ENCODE assay signal across 12 cellular contexts in the genomic region with DNA sequence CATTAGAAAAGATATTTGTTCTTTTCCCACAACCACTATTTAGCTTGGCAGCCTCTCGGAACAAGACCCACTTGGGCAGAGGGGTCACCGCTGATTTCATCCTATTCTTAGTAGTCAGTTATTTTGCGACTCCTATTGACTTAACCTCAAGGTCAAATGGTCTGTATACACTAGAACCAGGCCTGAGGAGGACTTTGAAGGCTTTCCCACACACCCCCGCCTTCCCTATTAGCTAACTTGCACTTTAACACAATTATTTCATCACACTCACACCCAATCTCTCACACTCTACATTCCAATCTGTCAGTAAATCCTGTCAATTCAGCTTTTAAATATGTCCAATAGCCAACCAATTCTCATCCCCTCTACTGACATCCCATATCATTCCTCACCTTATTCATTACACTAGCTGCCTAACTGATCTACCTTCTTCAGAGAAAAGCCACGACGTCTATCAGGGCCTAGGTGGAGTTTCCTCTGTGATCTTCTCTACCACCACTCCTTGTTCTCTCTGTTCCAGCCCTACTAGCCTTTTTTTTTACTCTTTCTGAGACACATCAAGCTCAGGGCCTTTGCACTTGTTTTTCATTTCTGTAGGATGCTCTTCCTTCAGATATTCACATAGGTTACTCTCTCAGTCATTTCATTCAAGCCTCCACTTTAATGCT. TPM values are rescaled to one million over a fixed set of nuclear protein-coding genes. Genes with fewer than 3 reads are reported as not detected.
A peak's percentile ranks its signal among the peaks of the same experiment; 100 is the strongest.
DNase-seq lines count a peak whose midpoint lies in the region; ATAC-seq, FAIRE-seq and TF ChIP-seq lines count a peak whose summit lies in the region.
"Had no signal": no experiment of that assay in that cellular context is flagged by ENCODE, and none has a peak within 500 bp of the region (broad histone marks: within the 10 kb centered on the region; RNA-seq: fewer than 3 reads in every experiment).

No MANE protein-coding gene starts in this region.

- H3K27ac Mint-ChIP-seq in activated B cell treated with CpG ODN at 0.5 μM for 24 hours: peak overlapping the region; percentile 25
- H3K27ac Mint-ChIP-seq in endothelial cell (ENCODE audit: unreplicated experiment): no peak overlapping the region

- H3K36me3 Mint-ChIP-seq in activated B cell treated with CpG ODN at 0.5 μM for 24 hours (ENCODE audit: low read depth): peaks cover 3% of the 10 kb centered on the region
- peaks cover 5% of the 10 kb centered on the region for H3K36me3 Mint-ChIP-seq in endothelial cell (ENCODE audit: low read depth, unreplicated experiment)

- intact Hi-C loops in activated B cell treated with CpG ODN at 0.5 μM for 24 hours (cut with micrococcal nuclease): loop anchor here (2.0 kb wide), 1 partner anchor 181 kb away; a partner anchor contains a TSS
- intact Hi-C loops in pancreas (cut with DNase I): loop anchor here in 1 of 3 donors (10.0 kb wide), 1 partner anchor 171 kb away; no protein-coding TSS in a partner anchor

- no peaks in the 10 kb centered on the region for H3K9me3 Mint-ChIP-seq in activated B cell treated with CpG ODN at 0.5 μM for 24 hours
- H3K9me3 Mint-ChIP-seq in endothelial cell (ENCODE audit: unreplicated experiment): no peaks in the 10 kb centered on the region

- H3K9me3 ChIP-seq in pancreas: no peaks in the 10 kb centered on the region
- H3K9me3 ChIP-seq: MG63 had no signal

- no peaks in the 10 kb centered on the region for H3K36me3 ChIP-seq in pancreas
- H3K36me3 ChIP-seq: MG63 had no signal

- H3K4me1 Mint-ChIP-seq in activated B cell treated with CpG ODN at 0.5 μM for 24 hours (peaks cover 46% of the 10 kb centered on the region), endothelial cell (ENCODE audit: unreplicated experiment) (peaks cover 6% of the 10 kb centered on the region)

- H3K27me3 Mint-ChIP-seq in activated B cell treated with CpG ODN at 0.5 μM for 24 hours: peaks cover 2% of the 10 kb centered on the region
- peaks cover 5% of the 10 kb centered on the region for H3K27me3 Mint-ChIP-seq in endothelial cell (ENCODE audit: unreplicated experiment)

- FAIRE-seq in GM12892 (lab: Jason Lieb, UNC) (peak; percentile 84), pancreas (lab: Jason Lieb, UNC) (no peak)
- FAIRE-seq: endothelial cell of umbilical vein had no signal

- CTCF ChIA-PET in activated B cell treated with CpG ODN at 0.5 μM for 24 hours (lab: Charles Lee): interaction anchor here (2.3 kb wide), 1 partner anchor 169 kb away, joined by 21 read pairs; no protein-coding TSS in a partner anchor

- no peak for TF ChIP-seq POLR2A in GM12892 (IDR thresholded peaks at IDR 0.05; ENCODE audit: low read depth, low read length)

- peak overlapping the region in 2 of 4 donors; percentile 87 to 88 for H3K27ac ChIP-seq in pancreas

- no peak for ATAC-seq in activated B cell treated with CpG ODN at 0.5 μM for 24 hours (ENCODE audit: low read depth)
- peak; percentile 33 to 59 (median 46) for ATAC-seq in pancreas
- ATAC-seq in GM21737 (IDR thresholded peaks at IDR 0.05; ENCODE audit: unreplicated experiment): no peak

- peaks cover 0 to 15% (median 0%) of the 10 kb centered on the region in 3 donors for H3K4me1 ChIP-seq in pancreas

- H3K4me3 Mint-ChIP-seq in activated B cell treated with CpG ODN at 0.5 μM for 24 hours (peak overlapping the region; percentile 84), endothelial cell (ENCODE audit: unreplicated experiment) (peak overlapping the region; percentile 1)

- POLR2A ChIA-PET in activated B cell treated with CpG ODN at 0.5 μM for 24 hours (lab: Charles Lee): interaction anchor here (1.2 to 3.0 kb wide), 5 partner anchors 9 to 1400 kb away, joined by 3 to 12 read pairs (median 5); a partner anchor contains a TSS

- WGBS in pancreas, 2 donors: 38 to 39% methylated on average over 6 of the region's 6 CpGs

- no peak for DNase-seq in GM12892 (ENCODE audit: insufficient read length)
- DNase-seq in activated B cell treated with CpG ODN at 0.5 μM for 24 hours: no peak
- no peak for DNase-seq in endothelial cell (ENCODE audit: low spot score)
- peak in 2 of 6 donors; percentile 24 to 61 for DNase-seq in pancreas
- no peak for DNase-seq in NCI-H128 (lab: John Stamatoyannopoulos, UW; ENCODE audit: unreplicated experiment)
- DNase-seq in EL: no peak
- DNase-seq: hippocampal formation, mesendoderm, MG63, NCI-H446 treated with DMSO at 0.1 percent for 48 hours had no signal

- H3K4me3 ChIP-seq in pancreas: peak overlapping the region in 1 of 4 donors; percentile 65

- TF ChIP-seq CTCF in activated B cell treated with CpG ODN at 0.5 μM for 24 hours (IDR thresholded peaks at IDR 0.05) (no peak), endothelial cell (IDR thresholded peaks at IDR 0.05; ENCODE audit: unreplicated experiment) (no peak), pancreas (IDR thresholded peaks at IDR 0.05) (no peak)

- H3K27me3 ChIP-seq in pancreas: no peaks in the 10 kb centered on the region
- H3K27me3 ChIP-seq: MG63 had no signal

RNA-seq across cellular contexts. Expression of a gene that starts 1.0 kb away (rescaled TPM):
- 31.5 TPM for polyA plus RNA-seq in GM12892 (2012; ENCODE audit: missing spikeins)
- total RNA-seq in activated B cell treated with CpG ODN at 0.5 μM for 24 hours: 23.0 and 25.4 TPM in 2 replicates
- total RNA-seq in endothelial cell (ENCODE audit: unreplicated experiment): 4.7 TPM
- 10 to 100 TPM; 43.5 to 75.2 (median 57.8) TPM for total RNA-seq in pancreas
- 10 to 100 TPM in 1 of 2 donors, 1 to 10 TPM in 1; 5.7 to 15.5 TPM for polyA plus RNA-seq in pancreas

Comparison
In these comparisons a context has a peak if more than half of its experiments do, and no peak if none do; other contexts are left out.
1. ATAC-seq: peak in pancreas (4 of 4); none in activated B cell treated with CpG ODN at 0.5 μM for 24 hours (single experiment) and GM21737 (single experiment).